Comparison of ENCODE assay signal across 11 cellular contexts in the genomic region with DNA sequence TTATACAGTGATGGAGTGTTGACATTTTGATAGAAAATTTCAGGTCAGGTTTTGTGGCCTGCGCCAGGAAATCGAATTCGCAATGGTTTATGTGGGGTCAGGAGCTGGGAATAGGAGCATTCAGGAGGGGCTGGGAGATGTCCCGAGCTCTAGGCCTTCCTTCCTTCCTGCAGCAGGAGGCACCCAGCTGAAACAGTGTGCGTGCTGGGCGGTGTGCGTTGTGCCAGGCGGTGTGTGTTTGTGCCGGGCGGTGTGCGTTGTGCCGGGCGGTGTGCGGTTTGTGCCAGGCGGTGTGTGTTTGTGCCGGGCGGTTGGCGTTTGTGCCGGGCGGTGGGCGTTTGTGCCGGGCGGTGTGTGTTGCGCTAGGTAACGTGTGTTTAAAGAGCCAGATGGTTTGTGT. TPM values are rescaled to one million over a fixed set of nuclear protein-coding genes. Genes with fewer than 3 reads are reported as not detected.
DNase-seq lines count a peak whose midpoint lies in the region; ATAC-seq and TF ChIP-seq lines count a peak whose summit lies in the region.
"Had no signal": no experiment of that assay in that cellular context is flagged by ENCODE, and none has a peak within 500 bp of the region (broad histone marks: within the 10 kb centered on the region; RNA-seq: fewer than 3 reads in every experiment).

No MANE protein-coding gene starts in this region.

- H3K27me3 Mint-ChIP-seq in activated CD4-positive, alpha-beta T cell treated with anti-CD3 and anti-CD28 coated beads for 36 hours, result no peaks in the 10 kb centered on the region
- H3K27me3 Mint-ChIP-seq in WTC11 (ENCODE audit: low read depth), result no peaks in the 10 kb centered on the region

- no peaks in the 10 kb centered on the region for H3K27me3 ChIP-seq in esophagus squamous epithelium
- H3K27me3 ChIP-seq in skeletal muscle tissue (ENCODE audit: control insufficient read depth in 3 of 3, insufficient read depth in 3 of 3, low read length in 3 of 3), result no peaks in the 10 kb centered on the region

- WGBS in esophagus squamous epithelium, 2 donors, result 87 to 91% methylated on average over 23 to 25 of the region's 25 CpGs

- peak overlapping the region; percentile 43 to 90 (median 83) for H3K9ac ChIP-seq in skeletal muscle tissue (ENCODE audit: low read depth in 1 of 3, low read length in 3 of 3)

- no peak for ATAC-seq in activated CD4-positive, alpha-beta T cell treated with anti-CD3 and anti-CD28 coated beads for 36 hours
- ATAC-seq in WTC11 (no peak), HG03354 (IDR thresholded peaks at IDR 0.05; ENCODE audit: poor library complexity, severe bottlenecking, unreplicated experiment) (no peak), GM21529 (IDR thresholded peaks at IDR 0.05; ENCODE audit: unreplicated experiment) (no peak)

- CTCF ChIA-PET in activated CD4-positive, alpha-beta T cell treated with anti-CD3 and anti-CD28 coated beads for 36 hours (lab: Charles Lee), result interaction anchor here (1.2 to 2.3 kb wide), 3 partner anchors 59 to 218 kb away, joined by 3 to 8 read pairs (median 8); partner anchors contain the start of gene MAEA
- CTCF ChIA-PET in WTC11 (lab: Charles Lee), result no interaction called here

- H3K9me3 Mint-ChIP-seq in activated CD4-positive, alpha-beta T cell treated with anti-CD3 and anti-CD28 coated beads for 36 hours (ENCODE audit: low read depth), result no peaks in the 10 kb centered on the region
- H3K9me3 Mint-ChIP-seq in WTC11, result no peaks in the 10 kb centered on the region

- H3K9me3 ChIP-seq in esophagus squamous epithelium (no peaks in the 10 kb centered on the region), skeletal muscle tissue (ENCODE audit: control insufficient read depth in 3 of 3, low read length in 3 of 3) (no peaks in the 10 kb centered on the region)

- H3K27ac Mint-ChIP-seq in activated CD4-positive, alpha-beta T cell treated with anti-CD3 and anti-CD28 coated beads for 36 hours, result peak overlapping the region; percentile 72
- peak overlapping the region; percentile 91; the same call in 1 of the 2 replicates for H3K27ac Mint-ChIP-seq in WTC11

- H3K4me3 Mint-ChIP-seq in activated CD4-positive, alpha-beta T cell treated with anti-CD3 and anti-CD28 coated beads for 36 hours, result peak overlapping the region; percentile 86
- peak overlapping the region; percentile 83 for H3K4me3 Mint-ChIP-seq in WTC11

- intact Hi-C loops in activated CD4-positive, alpha-beta T cell treated with anti-CD3 and anti-CD28 coated beads for 36 hours (cut with DNase I, micrococcal nuclease), result loop anchor here (5.0 kb wide), 2 partner anchors 146 to 1614 kb away; partner anchors contain the start of genes GRK4 (in 1 of the 2) and NOP14 (in 1 of the 2)
- intact Hi-C loops in esophagus squamous epithelium (cut with DNase I), result loop anchor here (5.0 kb wide), 2 partner anchors 56 to 96 kb away; no protein-coding TSS in a partner anchor

- no peak for TF ChIP-seq POLR2A in esophagus squamous epithelium (IDR thresholded peaks at IDR 0.05)

- H3K27ac ChIP-seq in esophagus squamous epithelium (peak overlapping the region; percentile 95 to 100 (median 100)), skeletal muscle tissue (ENCODE audit: low read depth, low read length) (no peak overlapping the region)

- peaks cover 3 to 36% (median 11%) of the 10 kb centered on the region in 3 donors for H3K36me3 ChIP-seq in esophagus squamous epithelium
- peaks cover 12 to 20% (median 17%) of the 10 kb centered on the region in 3 donors for H3K36me3 ChIP-seq in skeletal muscle tissue (ENCODE audit: control insufficient read depth in 3 of 3, insufficient read depth in 3 of 3, low read length in 3 of 3)

- peaks cover 11% of the 10 kb centered on the region for H3K36me3 Mint-ChIP-seq in activated CD4-positive, alpha-beta T cell treated with anti-CD3 and anti-CD28 coated beads for 36 hours (ENCODE audit: low read depth)
- H3K36me3 Mint-ChIP-seq in WTC11, result peaks cover 18% of the 10 kb centered on the region

- H3K4me3 ChIP-seq in esophagus squamous epithelium (no peak overlapping the region), skeletal muscle tissue (ENCODE audit: low read length in 3 of 3) (no peak overlapping the region)

- TF ChIP-seq CTCF in WTC11 (IDR thresholded peaks at IDR 0.05), result no peak
- no peak for TF ChIP-seq CTCF in esophagus squamous epithelium (IDR thresholded peaks at IDR 0.05)

- peaks cover 43% of the 10 kb centered on the region for H3K4me1 Mint-ChIP-seq in activated CD4-positive, alpha-beta T cell treated with anti-CD3 and anti-CD28 coated beads for 36 hours
- peaks cover 27% of the 10 kb centered on the region for H3K4me1 Mint-ChIP-seq in WTC11

- POLR2A ChIA-PET in activated CD4-positive, alpha-beta T cell treated with anti-CD3 and anti-CD28 coated beads for 36 hours (lab: Charles Lee), result no interaction called here
- POLR2A ChIA-PET in WTC11 (lab: Charles Lee), result no interaction called here

- DNase-seq in activated CD4-positive, alpha-beta T cell treated with anti-CD3 and anti-CD28 coated beads for 36 hours, result no peak
- no peak for DNase-seq in activated CD4-positive, alpha-beta T cell treated with anti-CD3 and anti-CD28 coated beads for 48 hours
- DNase-seq in WTC11 (ENCODE audit: low spot score) (no peak), esophagus squamous epithelium (lab: John Stamatoyannopoulos, UW) (no peak), NCI-H2227 (lab: John Stamatoyannopoulos, UW; ENCODE audit: unreplicated experiment) (no peak)
- DNase-seq: activated effector memory CD4-positive, alpha-beta T cell treated with anti-CD3 and anti-CD28 coated beads, Interleukin-2, amount 50 U/mL, for 16 hours; NCI-H446 had no signal

- H3K4me1 ChIP-seq in esophagus squamous epithelium, result peaks cover 20 to 57% (median 28%) of the 10 kb centered on the region in 3 donors
- peaks cover 18 to 33% (median 21%) of the 10 kb centered on the region in 3 donors for H3K4me1 ChIP-seq in skeletal muscle tissue (ENCODE audit: control insufficient read depth in 3 of 3, insufficient read depth in 3 of 3, low read length in 3 of 3)

TF ChIP-seq in WTC11, 78 proteins besides CTCF, POLR2A, EP300 and RAD21 (continues in another document):
- TF ChIP-seq, protein P1, sequence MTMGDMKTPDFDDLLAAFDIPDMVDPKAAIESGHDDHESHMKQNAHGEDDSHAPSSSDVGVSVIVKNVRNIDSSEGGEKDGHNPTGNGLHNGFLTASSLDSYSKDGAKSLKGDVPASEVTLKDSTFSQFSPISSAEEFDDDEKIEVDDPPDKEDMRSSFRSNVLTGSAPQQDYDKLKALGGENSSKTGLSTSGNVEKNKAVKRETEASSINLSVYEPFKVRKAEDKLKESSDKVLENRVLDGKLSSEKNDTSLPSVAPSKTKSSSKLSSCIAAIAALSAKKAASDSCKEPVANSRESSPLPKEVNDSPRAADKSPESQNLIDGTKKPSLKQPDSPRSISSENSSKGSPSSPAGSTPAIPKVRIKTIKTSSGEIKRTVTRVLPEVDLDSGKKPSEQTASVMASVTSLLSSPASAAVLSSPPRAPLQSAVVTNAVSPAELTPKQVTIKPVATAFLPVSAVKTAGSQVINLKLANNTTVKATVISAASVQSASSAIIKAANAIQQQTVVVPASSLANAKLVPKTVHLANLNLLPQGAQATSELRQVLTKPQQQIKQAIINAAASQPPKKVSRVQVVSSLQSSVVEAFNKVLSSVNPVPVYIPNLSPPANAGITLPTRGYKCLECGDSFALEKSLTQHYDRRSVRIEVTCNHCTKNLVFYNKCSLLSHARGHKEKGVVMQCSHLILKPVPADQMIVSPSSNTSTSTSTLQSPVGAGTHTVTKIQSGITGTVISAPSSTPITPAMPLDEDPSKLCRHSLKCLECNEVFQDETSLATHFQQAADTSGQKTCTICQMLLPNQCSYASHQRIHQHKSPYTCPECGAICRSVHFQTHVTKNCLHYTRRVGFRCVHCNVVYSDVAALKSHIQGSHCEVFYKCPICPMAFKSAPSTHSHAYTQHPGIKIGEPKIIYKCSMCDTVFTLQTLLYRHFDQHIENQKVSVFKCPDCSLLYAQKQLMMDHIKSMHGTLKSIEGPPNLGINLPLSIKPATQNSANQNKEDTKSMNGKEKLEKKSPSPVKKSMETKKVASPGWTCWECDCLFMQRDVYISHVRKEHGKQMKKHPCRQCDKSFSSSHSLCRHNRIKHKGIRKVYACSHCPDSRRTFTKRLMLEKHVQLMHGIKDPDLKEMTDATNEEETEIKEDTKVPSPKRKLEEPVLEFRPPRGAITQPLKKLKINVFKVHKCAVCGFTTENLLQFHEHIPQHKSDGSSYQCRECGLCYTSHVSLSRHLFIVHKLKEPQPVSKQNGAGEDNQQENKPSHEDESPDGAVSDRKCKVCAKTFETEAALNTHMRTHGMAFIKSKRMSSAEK (CRISPR knock-in tag; IDR thresholded peaks at IDR 0.05; ENCODE audit: borderline replicate concordance), result no peak
- TF ChIP-seq FOXP1 (CRISPR knock-in tag; IDR thresholded peaks at IDR 0.05; ENCODE audit: borderline replicate concordance), result no peak
- TF ChIP-seq FOXK1 (CRISPR knock-in tag; IDR thresholded peaks at IDR 0.05), result no peak
- TF ChIP-seq FOXP4 (CRISPR knock-in tag; IDR thresholded peaks at IDR 0.05), result no peak
- TF ChIP-seq KAT7 (CRISPR knock-in tag; IDR thresholded peaks at IDR 0.05; ENCODE audit: borderline replicate concordance), result no peak

RNA-seq across cellular contexts. Expression of gene UVSSA, which starts 1.7 kb away (rescaled TPM):
- 10 to 100 TPM; 14.8 to 18.1 TPM for total RNA-seq in activated CD4-positive, alpha-beta T cell treated with anti-CD3 and anti-CD28 coated beads for 36 hours
- total RNA-seq in WTC11 (2021) (36.9 to 41.5 TPM (median 40.4 TPM) in 3 replicates), esophagus squamous epithelium (10 to 100 TPM in 3 of 4 donors, 1 to 10 TPM in 1; 7.2 to 12.8 (median 11.5) TPM), skeletal muscle tissue (2.6 TPM)

RNA-seq across cellular contexts. Expression of gene NKX1-1, which starts 57.5 kb away (rescaled TPM):
- total RNA-seq in activated CD4-positive, alpha-beta T cell treated with anti-CD3 and anti-CD28 coated beads for 36 hours, result not detected
- total RNA-seq in WTC11 (2021), result not detected in 3 replicates
- not detected for total RNA-seq in esophagus squamous epithelium
- total RNA-seq in skeletal muscle tissue, result not detected
- total RNA-seq: renal cortical epithelial cell had no signal

RNA-seq across cellular contexts. Expression of gene MAEA, which starts 59.1 kb away (rescaled TPM):
- total RNA-seq in activated CD4-positive, alpha-beta T cell treated with anti-CD3 and anti-CD28 coated beads for 36 hours, result 10 to 100 TPM; 38.9 to 40.4 TPM
- total RNA-seq in WTC11 (2021), result 66.9 to 86.9 TPM (median 79.8 TPM) in 3 replicates
- total RNA-seq in esophagus squamous epithelium, result 10 to 100 TPM; 56.6 to 78.7 (median 67.5) TPM
- total RNA-seq in skeletal muscle tissue, result 24.5 TPM
